Comparison of ENCODE assay signal across 1 cellular context in the genomic region with DNA sequence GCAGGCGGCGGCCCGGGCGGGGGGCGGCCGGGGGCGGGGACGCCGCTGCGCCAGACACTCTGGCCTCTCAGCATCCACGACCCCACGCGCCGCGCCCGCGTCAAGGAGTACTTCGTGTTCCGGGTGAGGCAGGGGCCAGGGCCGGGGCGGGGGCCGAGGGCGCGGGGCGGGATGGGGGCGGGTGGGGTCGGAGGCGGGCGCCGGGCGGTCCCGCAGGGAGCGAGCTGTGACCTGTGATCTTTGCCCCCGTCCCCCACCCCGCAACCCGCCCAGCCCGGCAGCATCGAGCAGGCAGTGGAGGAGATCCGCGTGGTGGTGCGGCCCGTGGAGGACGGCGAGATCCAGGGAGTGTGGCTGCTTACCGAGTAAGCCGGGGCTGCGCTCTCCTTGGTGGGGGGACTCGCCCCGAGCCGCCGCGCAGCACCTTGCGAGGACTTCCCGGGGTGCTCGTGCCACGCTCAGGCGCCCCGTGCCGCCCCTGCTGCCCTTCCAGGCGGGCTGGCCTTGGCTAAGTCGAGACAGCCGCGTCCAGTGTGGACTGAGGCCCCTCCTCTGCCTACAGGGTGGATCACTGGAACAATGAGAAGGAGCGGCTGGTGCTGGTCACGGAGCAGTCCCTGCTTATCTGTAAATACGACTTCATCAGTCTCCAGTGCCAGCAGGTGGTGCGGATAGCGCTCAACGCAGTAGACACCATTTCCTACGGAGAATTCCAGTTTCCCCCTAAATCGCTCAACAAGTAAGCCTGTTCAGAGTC.
TF ChIP-seq lines count a peak whose summit lies in the region.

No MANE protein-coding gene starts in this region.

TF ChIP-seq in K562, 482 proteins besides CTCF, POLR2A, EP300 and RAD21 (continued from another document and continues in another):
- TF ChIP-seq, protein P1, sequence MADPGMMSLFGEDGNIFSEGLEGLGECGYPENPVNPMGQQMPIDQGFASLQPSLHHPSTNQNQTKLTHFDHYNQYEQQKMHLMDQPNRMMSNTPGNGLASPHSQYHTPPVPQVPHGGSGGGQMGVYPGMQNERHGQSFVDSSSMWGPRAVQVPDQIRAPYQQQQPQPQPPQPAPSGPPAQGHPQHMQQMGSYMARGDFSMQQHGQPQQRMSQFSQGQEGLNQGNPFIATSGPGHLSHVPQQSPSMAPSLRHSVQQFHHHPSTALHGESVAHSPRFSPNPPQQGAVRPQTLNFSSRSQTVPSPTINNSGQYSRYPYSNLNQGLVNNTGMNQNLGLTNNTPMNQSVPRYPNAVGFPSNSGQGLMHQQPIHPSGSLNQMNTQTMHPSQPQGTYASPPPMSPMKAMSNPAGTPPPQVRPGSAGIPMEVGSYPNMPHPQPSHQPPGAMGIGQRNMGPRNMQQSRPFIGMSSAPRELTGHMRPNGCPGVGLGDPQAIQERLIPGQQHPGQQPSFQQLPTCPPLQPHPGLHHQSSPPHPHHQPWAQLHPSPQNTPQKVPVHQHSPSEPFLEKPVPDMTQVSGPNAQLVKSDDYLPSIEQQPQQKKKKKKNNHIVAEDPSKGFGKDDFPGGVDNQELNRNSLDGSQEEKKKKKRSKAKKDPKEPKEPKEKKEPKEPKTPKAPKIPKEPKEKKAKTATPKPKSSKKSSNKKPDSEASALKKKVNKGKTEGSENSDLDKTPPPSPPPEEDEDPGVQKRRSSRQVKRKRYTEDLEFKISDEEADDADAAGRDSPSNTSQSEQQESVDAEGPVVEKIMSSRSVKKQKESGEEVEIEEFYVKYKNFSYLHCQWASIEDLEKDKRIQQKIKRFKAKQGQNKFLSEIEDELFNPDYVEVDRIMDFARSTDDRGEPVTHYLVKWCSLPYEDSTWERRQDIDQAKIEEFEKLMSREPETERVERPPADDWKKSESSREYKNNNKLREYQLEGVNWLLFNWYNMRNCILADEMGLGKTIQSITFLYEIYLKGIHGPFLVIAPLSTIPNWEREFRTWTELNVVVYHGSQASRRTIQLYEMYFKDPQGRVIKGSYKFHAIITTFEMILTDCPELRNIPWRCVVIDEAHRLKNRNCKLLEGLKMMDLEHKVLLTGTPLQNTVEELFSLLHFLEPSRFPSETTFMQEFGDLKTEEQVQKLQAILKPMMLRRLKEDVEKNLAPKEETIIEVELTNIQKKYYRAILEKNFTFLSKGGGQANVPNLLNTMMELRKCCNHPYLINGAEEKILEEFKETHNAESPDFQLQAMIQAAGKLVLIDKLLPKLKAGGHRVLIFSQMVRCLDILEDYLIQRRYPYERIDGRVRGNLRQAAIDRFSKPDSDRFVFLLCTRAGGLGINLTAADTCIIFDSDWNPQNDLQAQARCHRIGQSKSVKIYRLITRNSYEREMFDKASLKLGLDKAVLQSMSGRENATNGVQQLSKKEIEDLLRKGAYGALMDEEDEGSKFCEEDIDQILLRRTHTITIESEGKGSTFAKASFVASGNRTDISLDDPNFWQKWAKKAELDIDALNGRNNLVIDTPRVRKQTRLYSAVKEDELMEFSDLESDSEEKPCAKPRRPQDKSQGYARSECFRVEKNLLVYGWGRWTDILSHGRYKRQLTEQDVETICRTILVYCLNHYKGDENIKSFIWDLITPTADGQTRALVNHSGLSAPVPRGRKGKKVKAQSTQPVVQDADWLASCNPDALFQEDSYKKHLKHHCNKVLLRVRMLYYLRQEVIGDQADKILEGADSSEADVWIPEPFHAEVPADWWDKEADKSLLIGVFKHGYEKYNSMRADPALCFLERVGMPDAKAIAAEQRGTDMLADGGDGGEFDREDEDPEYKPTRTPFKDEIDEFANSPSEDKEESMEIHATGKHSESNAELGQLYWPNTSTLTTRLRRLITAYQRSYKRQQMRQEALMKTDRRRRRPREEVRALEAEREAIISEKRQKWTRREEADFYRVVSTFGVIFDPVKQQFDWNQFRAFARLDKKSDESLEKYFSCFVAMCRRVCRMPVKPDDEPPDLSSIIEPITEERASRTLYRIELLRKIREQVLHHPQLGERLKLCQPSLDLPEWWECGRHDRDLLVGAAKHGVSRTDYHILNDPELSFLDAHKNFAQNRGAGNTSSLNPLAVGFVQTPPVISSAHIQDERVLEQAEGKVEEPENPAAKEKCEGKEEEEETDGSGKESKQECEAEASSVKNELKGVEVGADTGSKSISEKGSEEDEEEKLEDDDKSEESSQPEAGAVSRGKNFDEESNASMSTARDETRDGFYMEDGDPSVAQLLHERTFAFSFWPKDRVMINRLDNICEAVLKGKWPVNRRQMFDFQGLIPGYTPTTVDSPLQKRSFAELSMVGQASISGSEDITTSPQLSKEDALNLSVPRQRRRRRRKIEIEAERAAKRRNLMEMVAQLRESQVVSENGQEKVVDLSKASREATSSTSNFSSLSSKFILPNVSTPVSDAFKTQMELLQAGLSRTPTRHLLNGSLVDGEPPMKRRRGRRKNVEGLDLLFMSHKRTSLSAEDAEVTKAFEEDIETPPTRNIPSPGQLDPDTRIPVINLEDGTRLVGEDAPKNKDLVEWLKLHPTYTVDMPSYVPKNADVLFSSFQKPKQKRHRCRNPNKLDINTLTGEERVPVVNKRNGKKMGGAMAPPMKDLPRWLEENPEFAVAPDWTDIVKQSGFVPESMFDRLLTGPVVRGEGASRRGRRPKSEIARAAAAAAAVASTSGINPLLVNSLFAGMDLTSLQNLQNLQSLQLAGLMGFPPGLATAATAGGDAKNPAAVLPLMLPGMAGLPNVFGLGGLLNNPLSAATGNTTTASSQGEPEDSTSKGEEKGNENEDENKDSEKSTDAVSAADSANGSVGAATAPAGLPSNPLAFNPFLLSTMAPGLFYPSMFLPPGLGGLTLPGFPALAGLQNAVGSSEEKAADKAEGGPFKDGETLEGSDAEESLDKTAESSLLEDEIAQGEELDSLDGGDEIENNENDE (IDR thresholded peaks at IDR 0.05; ENCODE audit: low read depth, low read length) = peak; percentile 84
- TF ChIP-seq PPARD (CRISPR knock-in tag; IDR thresholded peaks at IDR 0.05) (no peak), TRIM24 (IDR thresholded peaks at IDR 0.05) (no peak), ZBTB1 (CRISPR knock-in tag; IDR thresholded peaks at IDR 0.05; ENCODE audit: borderline replicate concordance, low read depth) (no peak), KDM5B (IDR thresholded peaks at IDR 0.05; ENCODE audit: insufficient replicate concordance, low read depth, low read length) (no peak), NFIC (IDR thresholded peaks at IDR 0.05) (peak; percentile 21; the same call in 1 of the 2 replicates), IFI16 (CRISPR knock-in tag; IDR thresholded peaks at IDR 0.05) (no peak), SMARCC2 (IDR thresholded peaks at IDR 0.05; ENCODE audit: low read depth) (no peak), XRCC5 (IDR thresholded peaks at IDR 0.05; ENCODE audit: low read depth, low read length) (no peak), SOX6 (IDR thresholded peaks at IDR 0.05) (peak; percentile 74), BMI1 (IDR thresholded peaks at IDR 0.05; ENCODE audit: low read length) (no peak), BRF1 (IDR thresholded peaks at IDR 0.05; ENCODE audit: borderline replicate concordance, extremely low read depth, insufficient read length) (no peak), FIP1L1 (IDR thresholded peaks at IDR 0.05; ENCODE audit: low read depth, low read length, poor library complexity, severe bottlenecking) (peak; percentile 48), CHCHD3 (CRISPR knock-in tag; IDR thresholded peaks at IDR 0.05) (no peak), FOS (IDR thresholded peaks at IDR 0.05; ENCODE audit: extremely low read depth, insufficient read length) (no peak), ZNF57 (CRISPR knock-in tag; IDR thresholded peaks at IDR 0.05) (no peak), ZBTB17 (CRISPR knock-in tag; IDR thresholded peaks at IDR 0.05) (peak; percentile 90), ELF1 (tag; IDR thresholded peaks at IDR 0.05) (no peak), ARNT (IDR thresholded peaks at IDR 0.05) (no peak), SMARCA4 (IDR thresholded peaks at IDR 0.05) (peak; percentile 58; the same call in 1 of the 2 replicates), RBM17 (IDR thresholded peaks at IDR 0.05; ENCODE audit: borderline replicate concordance, low read depth, low read length) (no peak), PHF8 (IDR thresholded peaks at IDR 0.05; ENCODE audit: borderline replicate concordance, low read length) (0 out of 2 replicates have a peak, but pooled peaks have one; percentile 2), MYNN (IDR thresholded peaks at IDR 0.05) (0 out of 2 replicates have a peak, but pooled peaks have one; percentile 26), MYNN (CRISPR knock-in tag; IDR thresholded peaks at IDR 0.05) (no peak), STAT5A (IDR thresholded peaks at IDR 0.05; ENCODE audit: borderline replicate concordance, low read length) (peak; percentile 56; the same call in 1 of the 2 replicates), SMC3 (conservative IDR thresholded peaks at IDR 0.05; ENCODE audit: insufficient read depth, low read depth, low read length) (0 out of 2 replicates have a peak, but pooled peaks have one; percentile 3), PCBP1 (IDR thresholded peaks at IDR 0.05; ENCODE audit: low read depth, low read length, poor library complexity, severe bottlenecking) (peak; percentile 8), CREM (IDR thresholded peaks at IDR 0.05; ENCODE audit: low read depth) (peak; percentile 28; the same call in 1 of the 2 replicates), HDAC8 (tag; IDR thresholded peaks at IDR 0.05) (no peak), NFIX (CRISPR knock-in tag; IDR thresholded peaks at IDR 0.05; ENCODE audit: low read depth) (no peak), HNRNPLL (IDR thresholded peaks at IDR 0.05; ENCODE audit: low read depth, low read length, poor library complexity, severe bottlenecking) (no peak), ZNF507 (tag; conservative IDR thresholded peaks at IDR 0.05) (no peak), LARP7 (IDR thresholded peaks at IDR 0.05) (no peak), BHLHE40 (IDR thresholded peaks at IDR 0.05; ENCODE audit: low read length) (peak; percentile 81)
- TF ChIP-seq, protein P2, sequence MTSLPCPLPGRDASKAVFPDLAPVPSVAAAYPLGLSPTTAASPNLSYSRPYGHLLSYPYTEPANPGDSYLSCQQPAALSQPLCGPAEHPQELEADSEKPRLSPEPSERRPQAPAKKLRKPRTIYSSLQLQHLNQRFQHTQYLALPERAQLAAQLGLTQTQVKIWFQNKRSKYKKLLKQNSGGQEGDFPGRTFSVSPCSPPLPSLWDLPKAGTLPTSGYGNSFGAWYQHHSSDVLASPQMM (CRISPR knock-in tag; IDR thresholded peaks at IDR 0.05) = no peak
- TF ChIP-seq, protein P3, sequence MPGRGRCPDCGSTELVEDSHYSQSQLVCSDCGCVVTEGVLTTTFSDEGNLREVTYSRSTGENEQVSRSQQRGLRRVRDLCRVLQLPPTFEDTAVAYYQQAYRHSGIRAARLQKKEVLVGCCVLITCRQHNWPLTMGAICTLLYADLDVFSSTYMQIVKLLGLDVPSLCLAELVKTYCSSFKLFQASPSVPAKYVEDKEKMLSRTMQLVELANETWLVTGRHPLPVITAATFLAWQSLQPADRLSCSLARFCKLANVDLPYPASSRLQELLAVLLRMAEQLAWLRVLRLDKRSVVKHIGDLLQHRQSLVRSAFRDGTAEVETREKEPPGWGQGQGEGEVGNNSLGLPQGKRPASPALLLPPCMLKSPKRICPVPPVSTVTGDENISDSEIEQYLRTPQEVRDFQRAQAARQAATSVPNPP (IDR thresholded peaks at IDR 0.05; ENCODE audit: borderline replicate concordance, insufficient read depth, insufficient read length) = no peak
- TF ChIP-seq, protein P4, sequence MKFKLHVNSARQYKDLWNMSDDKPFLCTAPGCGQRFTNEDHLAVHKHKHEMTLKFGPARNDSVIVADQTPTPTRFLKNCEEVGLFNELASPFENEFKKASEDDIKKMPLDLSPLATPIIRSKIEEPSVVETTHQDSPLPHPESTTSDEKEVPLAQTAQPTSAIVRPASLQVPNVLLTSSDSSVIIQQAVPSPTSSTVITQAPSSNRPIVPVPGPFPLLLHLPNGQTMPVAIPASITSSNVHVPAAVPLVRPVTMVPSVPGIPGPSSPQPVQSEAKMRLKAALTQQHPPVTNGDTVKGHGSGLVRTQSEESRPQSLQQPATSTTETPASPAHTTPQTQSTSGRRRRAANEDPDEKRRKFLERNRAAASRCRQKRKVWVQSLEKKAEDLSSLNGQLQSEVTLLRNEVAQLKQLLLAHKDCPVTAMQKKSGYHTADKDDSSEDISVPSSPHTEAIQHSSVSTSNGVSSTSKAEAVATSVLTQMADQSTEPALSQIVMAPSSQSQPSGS (CRISPR knock-in tag; IDR thresholded peaks at IDR 0.05) = no peak
- TF ChIP-seq, protein P5, sequence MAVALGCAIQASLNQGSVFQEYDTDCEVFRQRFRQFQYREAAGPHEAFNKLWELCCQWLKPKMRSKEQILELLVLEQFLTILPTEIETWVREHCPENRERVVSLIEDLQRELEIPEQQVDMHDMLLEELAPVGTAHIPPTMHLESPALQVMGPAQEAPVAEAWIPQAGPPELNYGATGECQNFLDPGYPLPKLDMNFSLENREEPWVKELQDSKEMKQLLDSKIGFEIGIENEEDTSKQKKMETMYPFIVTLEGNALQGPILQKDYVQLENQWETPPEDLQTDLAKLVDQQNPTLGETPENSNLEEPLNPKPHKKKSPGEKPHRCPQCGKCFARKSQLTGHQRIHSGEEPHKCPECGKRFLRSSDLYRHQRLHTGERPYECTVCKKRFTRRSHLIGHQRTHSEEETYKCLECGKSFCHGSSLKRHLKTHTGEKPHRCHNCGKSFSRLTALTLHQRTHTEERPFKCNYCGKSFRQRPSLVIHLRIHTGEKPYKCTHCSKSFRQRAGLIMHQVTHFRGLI (CRISPR knock-in tag; IDR thresholded peaks at IDR 0.05) = no peak
- TF ChIP-seq, protein P6, sequence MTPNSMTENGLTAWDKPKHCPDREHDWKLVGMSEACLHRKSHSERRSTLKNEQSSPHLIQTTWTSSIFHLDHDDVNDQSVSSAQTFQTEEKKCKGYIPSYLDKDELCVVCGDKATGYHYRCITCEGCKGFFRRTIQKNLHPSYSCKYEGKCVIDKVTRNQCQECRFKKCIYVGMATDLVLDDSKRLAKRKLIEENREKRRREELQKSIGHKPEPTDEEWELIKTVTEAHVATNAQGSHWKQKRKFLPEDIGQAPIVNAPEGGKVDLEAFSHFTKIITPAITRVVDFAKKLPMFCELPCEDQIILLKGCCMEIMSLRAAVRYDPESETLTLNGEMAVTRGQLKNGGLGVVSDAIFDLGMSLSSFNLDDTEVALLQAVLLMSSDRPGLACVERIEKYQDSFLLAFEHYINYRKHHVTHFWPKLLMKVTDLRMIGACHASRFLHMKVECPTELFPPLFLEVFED (CRISPR knock-in tag; conservative IDR thresholded peaks at IDR 0.05) = no peak
- TF ChIP-seq, protein P7, sequence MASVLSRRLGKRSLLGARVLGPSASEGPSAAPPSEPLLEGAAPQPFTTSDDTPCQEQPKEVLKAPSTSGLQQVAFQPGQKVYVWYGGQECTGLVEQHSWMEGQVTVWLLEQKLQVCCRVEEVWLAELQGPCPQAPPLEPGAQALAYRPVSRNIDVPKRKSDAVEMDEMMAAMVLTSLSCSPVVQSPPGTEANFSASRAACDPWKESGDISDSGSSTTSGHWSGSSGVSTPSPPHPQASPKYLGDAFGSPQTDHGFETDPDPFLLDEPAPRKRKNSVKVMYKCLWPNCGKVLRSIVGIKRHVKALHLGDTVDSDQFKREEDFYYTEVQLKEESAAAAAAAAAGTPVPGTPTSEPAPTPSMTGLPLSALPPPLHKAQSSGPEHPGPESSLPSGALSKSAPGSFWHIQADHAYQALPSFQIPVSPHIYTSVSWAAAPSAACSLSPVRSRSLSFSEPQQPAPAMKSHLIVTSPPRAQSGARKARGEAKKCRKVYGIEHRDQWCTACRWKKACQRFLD (CRISPR knock-in tag; IDR thresholded peaks at IDR 0.05) = 0 out of 2 replicates have a peak, but pooled peaks have one; percentile 37
- TF ChIP-seq, protein P8, sequence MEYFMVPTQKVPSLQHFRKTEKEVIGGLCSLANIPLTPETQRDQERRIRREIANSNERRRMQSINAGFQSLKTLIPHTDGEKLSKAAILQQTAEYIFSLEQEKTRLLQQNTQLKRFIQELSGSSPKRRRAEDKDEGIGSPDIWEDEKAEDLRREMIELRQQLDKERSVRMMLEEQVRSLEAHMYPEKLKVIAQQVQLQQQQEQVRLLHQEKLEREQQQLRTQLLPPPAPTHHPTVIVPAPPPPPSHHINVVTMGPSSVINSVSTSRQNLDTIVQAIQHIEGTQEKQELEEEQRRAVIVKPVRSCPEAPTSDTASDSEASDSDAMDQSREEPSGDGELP (CRISPR knock-in tag; IDR thresholded peaks at IDR 0.05; ENCODE audit: borderline replicate concordance) = peak; percentile 52; the same call in 1 of the 2 replicates
